In the genomic region with DNA sequence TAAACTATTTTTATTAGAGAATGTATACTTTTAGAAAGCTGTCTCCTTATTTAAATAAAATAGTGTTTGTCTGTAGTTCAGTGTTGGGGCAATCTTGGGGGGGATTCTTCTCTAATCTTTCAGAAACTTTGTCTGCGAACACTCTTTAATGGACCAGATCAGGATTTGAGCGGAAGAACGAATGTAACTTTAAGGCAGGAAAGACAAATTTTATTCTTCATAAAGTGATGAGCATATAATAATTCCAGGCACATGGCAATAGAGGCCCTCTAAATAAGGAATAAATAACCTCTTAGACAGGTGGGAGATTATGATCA, we compare ENCODE assay signal across 8 cellular contexts. TPM values are rescaled to one million over a fixed set of nuclear protein-coding genes. Genes with fewer than 3 reads are reported as not detected.
DNase-seq lines count a peak whose midpoint lies in the region; ATAC-seq and TF ChIP-seq lines count a peak whose summit lies in the region.

No MANE protein-coding gene starts in this region.

- peak; percentile 16 for DNase-seq in GM04504 (ENCODE audit: low read depth)
- no peak for DNase-seq in Peyer's patch
- peak; percentile 24 for DNase-seq in fibroblast of gingiva (ENCODE audit: low read depth)
- DNase-seq in prostate gland (ENCODE audit: low spot score), result no peak
- no peak for DNase-seq in SIG-M5 (lab: John Stamatoyannopoulos, UW)
- no peak for DNase-seq in AG08396 (ENCODE audit: low spot score)
- DNase-seq in activated CD8-positive, alpha-beta memory T cell treated with anti-CD3 and anti-CD28 coated beads for 24 hours, result no peak

- H3K27ac ChIP-seq in Peyer's patch, result peak overlapping the region; percentile 91 to 99 (median 98)
- H3K27ac ChIP-seq in prostate gland, result peak overlapping the region; percentile 98 to 100

- H3K4me3 ChIP-seq in Peyer's patch (peak overlapping the region; percentile 67 to 84 (median 80)), prostate gland (peak overlapping the region; percentile 80 to 88)

- intact Hi-C loops in prostate gland (cut with DNase I), result no loop called here

- no peaks in the 10 kb centered on the region for H3K9me3 ChIP-seq in Peyer's patch
- H3K9me3 ChIP-seq in prostate gland, result no peaks in the 10 kb centered on the region

- TF ChIP-seq CTCF in Peyer's patch (IDR thresholded peaks at IDR 0.05), result no peak
- TF ChIP-seq CTCF in prostate gland (IDR thresholded peaks at IDR 0.05), result no peak

- H3K27me3 ChIP-seq in Peyer's patch (no peaks in the 10 kb centered on the region), prostate gland (replicated peaks; ENCODE audit: insufficient read depth) (no peaks in the 10 kb centered on the region)

- H3K36me3 ChIP-seq in Peyer's patch (peaks cover 0 to 59% (median 0%) of the 10 kb centered on the region in 3 donors), prostate gland (peaks cover 32 to 33% of the 10 kb centered on the region in 2 donors)

- TF ChIP-seq POLR2A in Peyer's patch (IDR thresholded peaks at IDR 0.05) (no peak), prostate gland (IDR thresholded peaks at IDR 0.05) (no peak)

- 0% methylated on average over 3 of the region's 3 CpGs for WGBS in prostate gland

- no peak for ATAC-seq in GM21447 (IDR thresholded peaks at IDR 0.05; ENCODE audit: unreplicated experiment)

- H3K4me1 ChIP-seq in Peyer's patch (peaks cover 0 to 37% (median 29%) of the 10 kb centered on the region in 4 donors), prostate gland (replicated peaks) (no peaks in the 10 kb centered on the region)

RNA-seq across cellular contexts. Expression of a gene that starts 4.7 kb away (rescaled TPM):
- total RNA-seq in Peyer's patch (over 10,000 TPM; 10,683 to 28,425 (median 19,356) TPM), prostate gland (1,000 to 10,000 TPM; 5,964 to 9,097 TPM)

RNA-seq across cellular contexts. Expression of a gene that starts 21.3 kb away (rescaled TPM):
- total RNA-seq in Peyer's patch (10 to 100 TPM; 73.4 to 88.1 (median 79.0) TPM), prostate gland (100 to 1,000 TPM; 125 to 177 TPM)

RNA-seq across cellular contexts. Expression of a gene that starts 54.6 kb away (rescaled TPM):
- total RNA-seq in Peyer's patch, result 100 to 1,000 TPM in 1 of 4 donors, 10 to 100 TPM in 3; 42.0 to 150 (median 88.3) TPM
- 100 to 1,000 TPM; 220 to 234 TPM for total RNA-seq in prostate gland

Comparison
In these comparisons a context has a peak if more than half of its experiments do, and no peak if none do; other contexts are left out.
1. DNase-seq: peak in GM04504 (single experiment) and fibroblast of gingiva (single experiment); none in Peyer's patch (0 of 3), prostate gland (single experiment), SIG-M5 (single experiment), AG08396 (single experiment) and activated CD8-positive, alpha-beta memory T cell treated with anti-CD3 and anti-CD28 coated beads for 24 hours (single experiment).